ENCODE assay signal across 10 cellular contexts in the genomic region with DNA sequence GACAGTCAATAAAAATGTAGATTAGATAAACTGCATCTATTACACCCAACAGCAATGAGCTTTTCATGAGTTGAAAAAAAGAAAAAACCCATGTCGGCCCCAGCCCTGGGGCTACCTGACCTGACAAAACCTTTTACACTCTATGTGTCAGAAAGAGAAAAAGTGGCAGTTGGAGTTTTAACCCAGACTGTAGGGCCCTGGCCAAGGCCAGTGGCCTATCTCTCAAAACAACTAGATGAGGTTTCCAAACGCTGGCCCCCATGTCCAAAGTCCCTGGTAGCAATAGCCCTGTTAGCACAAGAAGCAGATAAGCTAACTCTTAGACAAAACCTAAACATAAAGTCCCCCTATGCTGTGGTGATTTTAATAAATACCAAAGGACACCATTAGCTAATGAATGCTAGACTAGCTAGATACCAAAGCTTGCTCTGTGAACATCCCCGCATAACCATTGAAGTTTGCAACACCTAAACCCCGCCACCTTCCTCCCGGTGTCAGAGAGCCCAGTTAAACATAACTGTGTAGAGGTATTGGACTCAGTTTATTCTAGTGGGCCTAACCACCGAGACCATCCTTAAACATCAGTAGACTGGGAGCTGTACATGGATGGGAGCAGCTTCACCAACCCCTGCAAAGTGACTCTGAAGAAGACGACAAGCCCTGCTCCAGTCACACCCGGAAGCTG. TPM values are rescaled to one million over a fixed set of nuclear protein-coding genes. Genes with fewer than 3 reads are reported as not detected.
"Had no signal": no experiment of that assay in that cellular context is flagged by ENCODE, and none has a peak within 500 bp of the region (broad histone marks: within the 10 kb centered on the region; RNA-seq: fewer than 3 reads in every experiment).

No MANE protein-coding gene starts in this region.

RNA-seq across cellular contexts. Expression of a gene that starts 2.8 kb away (rescaled TPM):
- total RNA-seq: activated CD8-positive, alpha-beta T cell treated with anti-CD3 and anti-CD28 coated beads for 36 hours; activated naive CD8-positive, alpha-beta T cell treated with anti-CD3 and anti-CD28 coated beads for 36 hours; activated T-cell treated with anti-CD3 and anti-CD28 coated beads, Interleukin-2, amount 50 U/mL, for 72 hours; activated T-helper 2 cell treated with anti-CD3 and anti-CD28 coated beads, Interferon-gamma antibody, Interleukin-2, Interleukin-4, amounts not matched to agents 10 μg/mL and 5 μg/mL and 100 μg/mL, durations not matched to agents 14 hours and 24 hours and 36 hours; NCI-H460; SJCRH30; T-helper 1 cell treated with Interleukin-12 subunit alpha and Interleukin-12 subunit beta and Interleukin-4 antibody, amounts not matched to agents 30 ng/mL and 1 ng/mL, for 36 hours had no signal
- polyA plus RNA-seq: SK-N-SH had no signal

RNA-seq across cellular contexts. Expression of a gene that starts 32.1 kb away (rescaled TPM):
- total RNA-seq: activated CD8-positive, alpha-beta T cell treated with anti-CD3 and anti-CD28 coated beads for 36 hours; activated naive CD8-positive, alpha-beta T cell treated with anti-CD3 and anti-CD28 coated beads for 36 hours; activated T-cell treated with anti-CD3 and anti-CD28 coated beads, Interleukin-2, amount 50 U/mL, for 72 hours; activated T-helper 2 cell treated with anti-CD3 and anti-CD28 coated beads, Interferon-gamma antibody, Interleukin-2, Interleukin-4, amounts not matched to agents 10 μg/mL and 5 μg/mL and 100 μg/mL, durations not matched to agents 14 hours and 24 hours and 36 hours; cardiac muscle cell; NCI-H460; Right ventricle myocardium superior; SJCRH30; T-helper 1 cell treated with Interleukin-12 subunit alpha and Interleukin-12 subunit beta and Interleukin-4 antibody, amounts not matched to agents 30 ng/mL and 1 ng/mL, for 36 hours had no signal
- polyA plus RNA-seq: cardiac muscle cell, SK-N-SH had no signal

RNA-seq across cellular contexts. Expression of a gene that starts 52.6 kb away (rescaled TPM):
- total RNA-seq: activated CD8-positive, alpha-beta T cell treated with anti-CD3 and anti-CD28 coated beads for 36 hours; activated naive CD8-positive, alpha-beta T cell treated with anti-CD3 and anti-CD28 coated beads for 36 hours; activated T-cell treated with anti-CD3 and anti-CD28 coated beads, Interleukin-2, amount 50 U/mL, for 72 hours; activated T-helper 2 cell treated with anti-CD3 and anti-CD28 coated beads, Interferon-gamma antibody, Interleukin-2, Interleukin-4, amounts not matched to agents 10 μg/mL and 5 μg/mL and 100 μg/mL, durations not matched to agents 14 hours and 24 hours and 36 hours; NCI-H460; SJCRH30; T-helper 1 cell treated with Interleukin-12 subunit alpha and Interleukin-12 subunit beta and Interleukin-4 antibody, amounts not matched to agents 30 ng/mL and 1 ng/mL, for 36 hours had no signal
